Comparison of ENCODE assay signal across 1 cellular context in genomic region chr2:191020742-191021381, GRCh38.
TF ChIP-seq lines count a peak whose summit lies in the region.

No MANE protein-coding gene starts in this region.

TF ChIP-seq in HepG2, 621 proteins besides CTCF, POLR2A, EP300 and RAD21 (continued from another document and continues in another):
- TF ChIP-seq TRIM22 (IDR thresholded peaks at IDR 0.05) (no peak), SNAPC5 (CRISPR knock-in tag; IDR thresholded peaks at IDR 0.05; ENCODE audit: borderline replicate concordance) (no peak), ZBTB33 (CRISPR knock-in tag; IDR thresholded peaks at IDR 0.05) (no peak), ZNF225 (CRISPR knock-in tag; IDR thresholded peaks at IDR 0.05) (0 out of 2 replicates have a peak, but pooled peaks have one; percentile 7), ZNF546 (CRISPR knock-in tag; conservative IDR thresholded peaks at IDR 0.05) (no peak), ZGPAT (CRISPR knock-in tag; IDR thresholded peaks at IDR 0.05) (no peak), TOPORS (CRISPR knock-in tag; IDR thresholded peaks at IDR 0.05) (no peak; the same call in 1 of the 2 replicates), MXD1 (CRISPR knock-in tag; IDR thresholded peaks at IDR 0.05) (no peak), FOXP1 (IDR thresholded peaks at IDR 0.05) (no peak), FOXP1 (CRISPR knock-in tag; IDR thresholded peaks at IDR 0.05) (no peak), CAMTA2 (CRISPR knock-in tag; IDR thresholded peaks at IDR 0.05; ENCODE audit: borderline replicate concordance) (no peak), ZNF768 (CRISPR knock-in tag; IDR thresholded peaks at IDR 0.05) (no peak), CERS6 (CRISPR knock-in tag; IDR thresholded peaks at IDR 0.05) (no peak), ZNF432 (CRISPR knock-in tag; IDR thresholded peaks at IDR 0.05; ENCODE audit: borderline replicate concordance) (no peak; the same call in 1 of the 2 replicates), ZMAT3 (CRISPR knock-in tag; conservative IDR thresholded peaks at IDR 0.05) (no peak), POLR2AphosphoS5 (IDR thresholded peaks at IDR 0.05; ENCODE audit: low read depth, low read length) (peak; percentile 67), ZNF570 (CRISPR knock-in tag; IDR thresholded peaks at IDR 0.05; ENCODE audit: borderline replicate concordance) (no peak), MTF2 (CRISPR knock-in tag; IDR thresholded peaks at IDR 0.05; ENCODE audit: borderline replicate concordance) (no peak; the same call in 1 of the 2 replicates), KIAA2018 (CRISPR knock-in tag; IDR thresholded peaks at IDR 0.05; ENCODE audit: borderline replicate concordance) (no peak), AGO1 (IDR thresholded peaks at IDR 0.05; ENCODE audit: low read depth, low read length, poor library complexity, severe bottlenecking) (no peak), GATA4 (IDR thresholded peaks at IDR 0.05; ENCODE audit: borderline replicate concordance, low read depth) (no peak), NCOA5 (CRISPR knock-in tag; IDR thresholded peaks at IDR 0.05) (no peak), GABPA (IDR thresholded peaks at IDR 0.05; ENCODE audit: low read depth, low read length) (no peak), GABPA (CRISPR knock-in tag; IDR thresholded peaks at IDR 0.05; ENCODE audit: low read depth) (peak; percentile 28; the same call in 1 of the 2 replicates), FOXO1 (CRISPR knock-in tag; IDR thresholded peaks at IDR 0.05) (no peak), POLR2G (IDR thresholded peaks at IDR 0.05; ENCODE audit: low read depth, low read length) (peak; percentile 57), ZNF224 (CRISPR knock-in tag; IDR thresholded peaks at IDR 0.05) (no peak), ZNF230 (CRISPR knock-in tag; IDR thresholded peaks at IDR 0.05) (peak; percentile 90; the same call in 1 of the 2 replicates), HCFC1 (IDR thresholded peaks at IDR 0.05; ENCODE audit: low read depth, low read length) (no peak), NFE2 (CRISPR knock-in tag; IDR thresholded peaks at IDR 0.05) (no peak), RFX3 (CRISPR knock-in tag; IDR thresholded peaks at IDR 0.05) (no peak), ZNF841 (CRISPR knock-in tag; IDR thresholded peaks at IDR 0.05; ENCODE audit: borderline replicate concordance) (no peak), SRF (IDR thresholded peaks at IDR 0.05; ENCODE audit: low read depth, low read length) (no peak), TIGD3 (CRISPR knock-in tag; IDR thresholded peaks at IDR 0.05; ENCODE audit: borderline replicate concordance) (no peak), ZNF607 (CRISPR knock-in tag; IDR thresholded peaks at IDR 0.05; ENCODE audit: borderline replicate concordance) (0 out of 2 replicates have a peak, but pooled peaks have one; percentile 3), SOX6 (IDR thresholded peaks at IDR 0.05) (no peak), SOX6 (CRISPR knock-in tag; IDR thresholded peaks at IDR 0.05) (no peak), ZNF644 (CRISPR knock-in tag; IDR thresholded peaks at IDR 0.05; ENCODE audit: low read depth) (0 out of 2 replicates have a peak, but pooled peaks have one; percentile 48), ZNF12 (CRISPR knock-in tag; IDR thresholded peaks at IDR 0.05) (peak; percentile 1), LBX2 (CRISPR knock-in tag; IDR thresholded peaks at IDR 0.05; ENCODE audit: borderline replicate concordance) (no peak), LCORL (IDR thresholded peaks at IDR 0.05) (0 out of 2 replicates have a peak, but pooled peaks have one; percentile 34), LCORL (CRISPR knock-in tag; IDR thresholded peaks at IDR 0.05) (no peak), SIX4 (CRISPR knock-in tag; IDR thresholded peaks at IDR 0.05) (no peak), ZNF3 (CRISPR knock-in tag; IDR thresholded peaks at IDR 0.05) (no peak), ZNF816 (CRISPR knock-in tag; IDR thresholded peaks at IDR 0.05; ENCODE audit: borderline replicate concordance) (no peak), HBP1 (CRISPR knock-in tag; IDR thresholded peaks at IDR 0.05; ENCODE audit: low read depth) (peak; percentile 73; the same call in 1 of the 2 replicates), RELA (CRISPR knock-in tag; IDR thresholded peaks at IDR 0.05) (no peak), ZNF260 (CRISPR knock-in tag; IDR thresholded peaks at IDR 0.05; ENCODE audit: borderline replicate concordance, low read depth) (no peak)
